ENCODE assay signal across 24 cellular contexts in the genomic region with DNA sequence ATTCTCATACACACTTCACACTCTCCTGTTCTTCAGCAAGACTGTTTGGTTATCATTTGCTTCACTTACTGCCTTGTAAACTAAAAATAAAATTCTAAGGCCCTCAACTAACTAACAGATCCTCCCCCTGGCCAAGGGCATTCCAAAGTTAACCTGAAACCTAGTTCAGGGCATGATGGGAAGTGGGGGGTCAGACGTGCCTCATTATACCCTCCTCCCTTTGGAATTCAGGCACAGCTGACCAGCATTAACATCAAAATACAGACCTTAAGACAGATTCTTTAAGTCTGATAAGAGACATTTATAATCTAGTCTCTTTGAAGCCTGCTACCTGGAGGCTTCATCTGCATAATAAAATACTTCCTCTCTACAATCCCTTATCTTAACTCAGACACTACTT.
"Had no signal": no experiment of that assay in that cellular context is flagged by ENCODE, and none has a peak within 500 bp of the region (broad histone marks: within the 10 kb centered on the region; RNA-seq: fewer than 3 reads in every experiment).

No MANE protein-coding gene starts in this region.

- H3K9me3 ChIP-seq: esophagus squamous epithelium, gastroesophageal sphincter, neutrophil, tibial artery, upper lobe of left lung, uterus had no signal

- H3K36me3 ChIP-seq: esophagus squamous epithelium, gastroesophageal sphincter, neutrophil, spleen, tibial artery, upper lobe of left lung, uterus had no signal

- ATAC-seq: effector memory CD8-positive, alpha-beta T cell; gastroesophageal sphincter; left ventricle myocardium superior; naive thymus-derived CD4-positive, alpha-beta T cell; sciatic nerve; stimulated activated memory B cell treated with anti-CD40 and anti-IgM and Interleukin-4, amounts not matched to agents 10 μg/mL and 1 μg/mL and 100 μg/mL, for 72 hours had no signal

- H3K27ac ChIP-seq: esophagus squamous epithelium, gastroesophageal sphincter, hepatocyte, neutrophil, spleen, tibial artery, upper lobe of left lung, uterus had no signal

- H3K4me3 ChIP-seq: esophagus squamous epithelium, gastroesophageal sphincter, hepatocyte, lung, spleen, tibial artery, upper lobe of left lung, uterus had no signal

- H3K27me3 Mint-ChIP-seq: dendritic cell treated with granulocyte-macrophage colony-stimulating factor and Interleukin-4, amounts not matched to agents 40 ng/mL and 50 ng/mL, for 4 days; effector memory CD8-positive, alpha-beta T cell; naive thymus-derived CD4-positive, alpha-beta T cell; stimulated activated memory B cell treated with anti-CD40 and anti-IgM and Interleukin-4, amounts not matched to agents 10 μg/mL and 1 μg/mL and 100 μg/mL, for 72 hours; stimulated activated naive CD8-positive, alpha-beta T cell treated with anti-CD3 and anti-CD28 coated beads, Interleukin-15, Interleukin-2, amounts not matched to agents 100 ng/mL and 50 ng/mL, for 24 hours had no signal

- H3K4me3 Mint-ChIP-seq: dendritic cell treated with granulocyte-macrophage colony-stimulating factor and Interleukin-4, amounts not matched to agents 40 ng/mL and 50 ng/mL, for 4 days; effector memory CD8-positive, alpha-beta T cell; immature natural killer cell; naive thymus-derived CD4-positive, alpha-beta T cell; nephron progenitor cell; stimulated activated memory B cell treated with anti-CD40 and anti-IgM and Interleukin-4, amounts not matched to agents 10 μg/mL and 1 μg/mL and 100 μg/mL, for 72 hours; stimulated activated naive CD8-positive, alpha-beta T cell treated with anti-CD3 and anti-CD28 coated beads, Interleukin-15, Interleukin-2, amounts not matched to agents 100 ng/mL and 50 ng/mL, for 24 hours had no signal

- H3K27me3 ChIP-seq: esophagus squamous epithelium, gastroesophageal sphincter, hepatocyte, neutrophil, spleen, tibial artery, upper lobe of left lung, uterus had no signal

- H3K36me3 Mint-ChIP-seq: immature natural killer cell; stimulated activated memory B cell treated with anti-CD40 and anti-IgM and Interleukin-4, amounts not matched to agents 10 μg/mL and 1 μg/mL and 100 μg/mL, for 72 hours had no signal

- H3K4me2 ChIP-seq: hepatocyte had no signal

- H3K4me1 ChIP-seq: esophagus squamous epithelium, gastroesophageal sphincter, spleen, tibial artery, upper lobe of left lung, uterus had no signal

- H3K9me3 Mint-ChIP-seq: nephron progenitor cell had no signal

- H3K79me2 ChIP-seq: hepatocyte had no signal

- H3K27ac Mint-ChIP-seq: dendritic cell treated with granulocyte-macrophage colony-stimulating factor and Interleukin-4, amounts not matched to agents 40 ng/mL and 50 ng/mL, for 4 days; effector memory CD8-positive, alpha-beta T cell; immature natural killer cell; naive thymus-derived CD4-positive, alpha-beta T cell; nephron progenitor cell; stimulated activated memory B cell treated with anti-CD40 and anti-IgM and Interleukin-4, amounts not matched to agents 10 μg/mL and 1 μg/mL and 100 μg/mL, for 72 hours; stimulated activated naive CD8-positive, alpha-beta T cell treated with anti-CD3 and anti-CD28 coated beads, Interleukin-15, Interleukin-2, amounts not matched to agents 100 ng/mL and 50 ng/mL, for 24 hours had no signal

- DNase-seq: effector memory CD8-positive, alpha-beta T cell; esophagus squamous epithelium; foreskin fibroblast; glutamatergic neuron; immature natural killer cell; left ventricle myocardium superior; mesenchymal stem cell; naive thymus-derived CD4-positive, alpha-beta T cell; nephron progenitor cell; spleen; stimulated activated CD4-positive, alpha-beta T cell treated with anti-CD3 and anti-CD28 coated beads, Interleukin-15, amount 100 ng/mL, for 24 hours; stimulated activated CD4-positive, alpha-beta T cell treated with anti-CD3 and anti-CD28 coated beads, Interleukin-1b, Interleukin-23, amount 100 ng/mL, for 48 hours; stimulated activated CD4-positive, alpha-beta T cell treated with anti-CD3 and anti-CD28 coated beads, Interleukin-4, amount 100 ng/mL, for 24 hours; tibial artery; upper lobe of left lung; uterus had no signal

- H3K4me1 Mint-ChIP-seq: immature natural killer cell; naive thymus-derived CD4-positive, alpha-beta T cell; nephron progenitor cell; stimulated activated memory B cell treated with anti-CD40 and anti-IgM and Interleukin-4, amounts not matched to agents 10 μg/mL and 1 μg/mL and 100 μg/mL, for 72 hours had no signal
